In genomic region chr6:11164717-11165646, GRCh38 we compare ENCODE assay signal across 1 cellular context.
TF ChIP-seq lines count a peak whose summit lies in the region.

No MANE protein-coding gene starts in this region.

TF ChIP-seq in GM23338, 12 proteins besides CTCF, POLR2A, EP300 and RAD21:
- TF ChIP-seq POLR2AphosphoS5 (IDR thresholded peaks at IDR 0.05; ENCODE audit: low read depth) (no peak), EZH2 (IDR thresholded peaks at IDR 0.05; ENCODE audit: low read depth, unreplicated experiment) (no peak), JUNB (IDR thresholded peaks at IDR 0.05; ENCODE audit: unreplicated experiment) (no peak), CREB1 (CRISPR knock-in tag; IDR thresholded peaks at IDR 0.05; ENCODE audit: low read depth) (no peak), ZNF331 (CRISPR knock-in tag; IDR thresholded peaks at IDR 0.05; ENCODE audit: low read depth) (no peak), ETS1 (IDR thresholded peaks at IDR 0.05) (no peak), EZH2phosphoT487 (IDR thresholded peaks at IDR 0.05; ENCODE audit: unreplicated experiment) (no peak), REST (IDR thresholded peaks at IDR 0.05; ENCODE audit: unreplicated experiment) (no peak), ZNF114 (CRISPR knock-in tag; IDR thresholded peaks at IDR 0.05) (no peak), STAT1 (IDR thresholded peaks at IDR 0.05; ENCODE audit: unreplicated experiment) (no peak), NANOG (IDR thresholded peaks at IDR 0.05; ENCODE audit: borderline replicate concordance) (no peak)
- TF ChIP-seq, protein P1, sequence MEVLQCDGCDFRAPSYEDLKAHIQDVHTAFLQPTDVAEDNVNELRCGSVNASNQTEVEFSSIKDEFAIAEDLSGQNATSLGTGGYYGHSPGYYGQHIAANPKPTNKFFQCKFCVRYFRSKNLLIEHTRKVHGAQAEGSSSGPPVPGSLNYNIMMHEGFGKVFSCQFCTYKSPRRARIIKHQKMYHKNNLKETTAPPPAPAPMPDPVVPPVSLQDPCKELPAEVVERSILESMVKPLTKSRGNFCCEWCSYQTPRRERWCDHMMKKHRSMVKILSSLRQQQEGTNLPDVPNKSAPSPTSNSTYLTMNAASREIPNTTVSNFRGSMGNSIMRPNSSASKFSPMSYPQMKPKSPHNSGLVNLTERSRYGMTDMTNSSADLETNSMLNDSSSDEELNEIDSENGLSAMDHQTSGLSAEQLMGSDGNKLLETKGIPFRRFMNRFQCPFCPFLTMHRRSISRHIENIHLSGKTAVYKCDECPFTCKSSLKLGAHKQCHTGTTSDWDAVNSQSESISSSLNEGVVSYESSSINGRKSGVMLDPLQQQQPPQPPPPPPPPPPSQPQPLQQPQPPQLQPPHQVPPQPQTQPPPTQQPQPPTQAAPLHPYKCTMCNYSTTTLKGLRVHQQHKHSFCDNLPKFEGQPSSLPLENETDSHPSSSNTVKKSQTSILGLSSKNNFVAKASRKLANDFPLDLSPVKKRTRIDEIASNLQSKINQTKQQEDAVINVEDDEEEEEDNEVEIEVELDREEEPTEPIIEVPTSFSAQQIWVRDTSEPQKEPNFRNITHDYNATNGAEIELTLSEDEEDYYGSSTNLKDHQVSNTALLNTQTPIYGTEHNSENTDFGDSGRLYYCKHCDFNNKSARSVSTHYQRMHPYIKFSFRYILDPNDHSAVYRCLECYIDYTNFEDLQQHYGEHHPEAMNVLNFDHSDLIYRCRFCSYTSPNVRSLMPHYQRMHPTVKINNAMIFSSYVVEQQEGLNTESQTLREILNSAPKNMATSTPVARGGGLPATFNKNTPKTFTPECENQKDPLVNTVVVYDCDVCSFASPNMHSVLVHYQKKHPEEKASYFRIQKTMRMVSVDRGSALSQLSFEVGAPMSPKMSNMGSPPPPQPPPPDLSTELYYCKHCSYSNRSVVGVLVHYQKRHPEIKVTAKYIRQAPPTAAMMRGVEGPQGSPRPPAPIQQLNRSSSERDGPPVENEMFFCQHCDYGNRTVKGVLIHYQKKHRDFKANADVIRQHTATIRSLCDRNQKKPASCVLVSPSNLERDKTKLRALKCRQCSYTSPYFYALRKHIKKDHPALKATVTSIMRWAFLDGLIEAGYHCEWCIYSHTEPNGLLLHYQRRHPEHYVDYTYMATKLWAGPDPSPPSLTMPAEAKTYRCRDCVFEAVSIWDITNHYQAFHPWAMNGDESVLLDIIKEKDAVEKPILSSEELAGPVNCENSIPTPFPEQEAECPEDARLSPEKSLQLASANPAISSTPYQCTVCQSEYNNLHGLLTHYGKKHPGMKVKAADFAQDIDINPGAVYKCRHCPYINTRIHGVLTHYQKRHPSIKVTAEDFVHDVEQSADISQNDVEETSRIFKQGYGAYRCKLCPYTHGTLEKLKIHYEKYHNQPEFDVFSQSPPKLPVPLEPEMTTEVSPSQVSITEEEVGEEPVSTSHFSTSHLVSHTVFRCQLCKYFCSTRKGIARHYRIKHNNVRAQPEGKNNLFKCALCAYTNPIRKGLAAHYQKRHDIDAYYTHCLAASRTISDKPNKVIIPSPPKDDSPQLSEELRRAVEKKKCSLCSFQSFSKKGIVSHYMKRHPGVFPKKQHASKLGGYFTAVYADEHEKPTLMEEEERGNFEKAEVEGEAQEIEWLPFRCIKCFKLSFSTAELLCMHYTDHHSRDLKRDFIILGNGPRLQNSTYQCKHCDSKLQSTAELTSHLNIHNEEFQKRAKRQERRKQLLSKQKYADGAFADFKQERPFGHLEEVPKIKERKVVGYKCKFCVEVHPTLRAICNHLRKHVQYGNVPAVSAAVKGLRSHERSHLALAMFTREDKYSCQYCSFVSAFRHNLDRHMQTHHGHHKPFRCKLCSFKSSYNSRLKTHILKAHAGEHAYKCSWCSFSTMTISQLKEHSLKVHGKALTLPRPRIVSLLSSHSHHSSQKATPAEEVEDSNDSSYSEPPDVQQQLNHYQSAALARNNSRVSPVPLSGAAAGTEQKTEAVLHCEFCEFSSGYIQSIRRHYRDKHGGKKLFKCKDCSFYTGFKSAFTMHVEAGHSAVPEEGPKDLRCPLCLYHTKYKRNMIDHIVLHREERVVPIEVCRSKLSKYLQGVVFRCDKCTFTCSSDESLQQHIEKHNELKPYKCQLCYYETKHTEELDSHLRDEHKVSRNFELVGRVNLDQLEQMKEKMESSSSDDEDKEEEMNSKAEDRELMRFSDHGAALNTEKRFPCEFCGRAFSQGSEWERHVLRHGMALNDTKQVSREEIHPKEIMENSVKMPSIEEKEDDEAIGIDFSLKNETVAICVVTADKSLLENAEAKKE (CRISPR knock-in tag; IDR thresholded peaks at IDR 0.05): no peak
